In the genomic region with DNA sequence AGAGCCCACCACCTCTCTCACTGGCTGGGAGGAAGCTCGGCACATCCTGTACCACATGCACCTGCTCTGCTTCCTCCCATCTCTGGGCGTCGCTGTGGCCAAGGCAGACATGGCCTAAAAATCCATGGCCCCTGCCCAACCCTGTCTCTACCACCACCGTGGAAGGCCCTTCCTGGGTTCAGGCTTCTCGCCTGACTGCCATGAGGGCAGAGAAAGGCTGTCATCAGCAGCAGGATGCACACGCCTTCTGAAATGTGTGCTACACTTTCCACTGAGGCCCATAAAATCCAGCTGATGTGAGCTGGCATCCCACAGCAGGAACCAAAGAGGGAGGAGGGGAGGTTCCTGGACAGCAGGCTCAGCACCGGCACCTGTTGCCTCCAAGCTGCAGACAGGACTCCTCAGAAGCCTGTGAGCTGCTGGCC, we compare ENCODE assay signal across 12 cellular contexts.
A peak's percentile ranks its signal among the peaks of the same experiment; 100 is the strongest.
DNase-seq lines count a peak whose midpoint lies in the region; ATAC-seq, FAIRE-seq and TF ChIP-seq lines count a peak whose summit lies in the region.
"Had no signal": no experiment of that assay in that cellular context is flagged by ENCODE, and none has a peak within 500 bp of the region (broad histone marks: within the 10 kb centered on the region; RNA-seq: fewer than 3 reads in every experiment).

No MANE protein-coding gene starts in this region.

- no peaks in the 10 kb centered on the region for H4K20me1 ChIP-seq in Loucy (ENCODE audit: insufficient read depth, low read length, poor library complexity, severe bottlenecking)
- H4K20me1 ChIP-seq in K562 (replicated peaks; ENCODE audit: control insufficient read depth, insufficient read depth, low read length), result peaks cover 13% of the 10 kb centered on the region

- TF ChIP-seq RAD21 in K562 (CRISPR knock-in tag; conservative IDR thresholded peaks at IDR 0.05 in 1 of 2, IDR thresholded peaks at IDR 0.05 in 1 of 2), result peak; percentile 25 to 65; a peak in 3 of 4 replicates

- TF ChIP-seq POLR2A in K562 (conservative IDR thresholded peaks at IDR 0.05) (no peak), sigmoid colon (IDR thresholded peaks at IDR 0.05) (no peak), GM12892 (IDR thresholded peaks at IDR 0.05; ENCODE audit: low read depth, low read length) (no peak)

- no peaks in the 10 kb centered on the region for H3K9me1 ChIP-seq in K562 (ENCODE audit: control insufficient read depth, insufficient read depth, low read length)

- no peak overlapping the region for H3K4me3 ChIP-seq in Loucy (ENCODE audit: low read length, poor library complexity, severe bottlenecking)
- H3K4me3 ChIP-seq in K562, result no peak overlapping the region
- H3K4me3 ChIP-seq in sigmoid colon, result no peak overlapping the region
- H3K4me3 ChIP-seq: tibial artery had no signal

- H3K9ac ChIP-seq in Loucy (ENCODE audit: low read depth, low read length, poor library complexity, severe bottlenecking) (no peak overlapping the region), K562 (ENCODE audit: insufficient read depth in 1 of 2, low read depth in 2 of 2, low read length in 2 of 2) (no peak overlapping the region)

- TF ChIP-seq CTCF in GM10248 (IDR thresholded peaks at IDR 0.05; ENCODE audit: control extremely low read depth, extremely low read depth, low read depth, missing control alignments) (peak; percentile 36), Loucy (conservative IDR thresholded peaks at IDR 0.05; ENCODE audit: low read length) (peak; percentile 35; the same call in 1 of the 2 replicates), K562 (IDR thresholded peaks at IDR 0.05 in 2 of 3, conservative IDR thresholded peaks at IDR 0.05 in 1 of 3; ENCODE audit: insufficient read depth in 2 of 3, low read depth in 1 of 3, low read length in 3 of 3) (peak; percentile 62 to 74 (median 67)), sigmoid colon (IDR thresholded peaks at IDR 0.05) (no peak)

- H2AFZ ChIP-seq in Loucy (ENCODE audit: low read length), result peak overlapping the region; percentile 81
- no peak overlapping the region for H2AFZ ChIP-seq in K562 (ENCODE audit: low read depth, low read length)

- intact Hi-C loops in K562 (cut with micrococcal nuclease), result loop anchor here (10.0 kb wide), 1 partner anchor 151 kb away; no protein-coding TSS in a partner anchor
- intact Hi-C loops in sigmoid colon (cut with DNase I), result no loop called here

- H3K27ac ChIP-seq in K562 (ENCODE audit: extremely low read depth, low read depth, low read length), result no peak overlapping the region
- no peak overlapping the region for H3K27ac ChIP-seq in sigmoid colon
- H3K27ac ChIP-seq: tibial artery had no signal

- no peaks in the 10 kb centered on the region for H3F3A ChIP-seq in Loucy (ENCODE audit: low read depth)

- peak; percentile 88 for ATAC-seq in K562
- ATAC-seq in HG02870 (IDR thresholded peaks at IDR 0.05; ENCODE audit: unreplicated experiment), result no peak

- H3K9me3 ChIP-seq in Loucy (ENCODE audit: insufficient read depth, low read depth, low read length) (no peaks in the 10 kb centered on the region; the same call in 1 of the 2 replicates), K562 (replicated peaks; ENCODE audit: control insufficient read depth, insufficient read depth, low read depth, low read length) (no peaks in the 10 kb centered on the region), sigmoid colon (no peaks in the 10 kb centered on the region)

- DNase-seq in NCI-H2107 treated with DMSO at 0.1 percent for 48 hours (lab: John Stamatoyannopoulos, UW; ENCODE audit: unreplicated experiment) (peak; percentile 11), NCI-H2107 (lab: John Stamatoyannopoulos, UW) (no peak), GM10248 (ENCODE audit: extremely low spot score) (no peak), K562 (ENCODE audit: extremely low read depth in 1 of 4, low spot score in 3 of 4) (peak in 2 of 4 experiments; percentile 37 to 52), sigmoid colon (no peak), GM12892 (ENCODE audit: insufficient read length) (no peak)
- DNase-seq: activated naive CD4-positive, alpha-beta T cell treated with Interleukin-2 at 50 U/mL for 16 hours; NCI-H226; SIG-M5; tibial artery had no signal

- no peaks in the 10 kb centered on the region for H3K4me1 ChIP-seq in Loucy (ENCODE audit: insufficient read depth, low read length, poor library complexity, severe bottlenecking)
- peaks cover 0 to 12% of the 10 kb centered on the region in 2 experiments; a peak in 1 of 5 replicates for H3K4me1 ChIP-seq in K562 (replicated peaks in 1 of 2; ENCODE audit: control insufficient read depth in 2 of 2, insufficient read depth in 2 of 2, low read length in 2 of 2)
- H3K4me1 ChIP-seq in sigmoid colon, result peaks cover 0 to 6% (median 0%) of the 10 kb centered on the region in 4 donors
- H3K4me1 ChIP-seq: tibial artery had no signal

- in situ Hi-C loops in K562 (cut with MboI), result no loop called here

- no peak for TF ChIP-seq EP300 in K562 (IDR thresholded peaks at IDR 0.05; ENCODE audit: low read length)
- TF ChIP-seq EP300 in sigmoid colon (IDR thresholded peaks at IDR 0.05), result no peak

- H3K79me2 ChIP-seq in Loucy (ENCODE audit: insufficient read depth, low read length) (no peaks in the 10 kb centered on the region), K562 (ENCODE audit: control insufficient read depth, insufficient read depth, low read length) (no peaks in the 10 kb centered on the region)

- POLR2A ChIA-PET in GM10248 (lab: Yijun Ruan, JAX) (no interaction called here), K562 (lab: Yijun Ruan, JAX) (interaction anchor here (0.5 to 0.6 kb wide), 2 partner anchors 10 to 525 kb away, joined by 3 read pairs; no protein-coding TSS in a partner anchor)

- H3K36me3 ChIP-seq in Loucy (ENCODE audit: insufficient read depth, low read length), result no peaks in the 10 kb centered on the region
- no peaks in the 10 kb centered on the region for H3K36me3 ChIP-seq in K562 (ENCODE audit: control insufficient read depth, insufficient read depth, low read length)
- no peaks in the 10 kb centered on the region for H3K36me3 ChIP-seq in sigmoid colon
- H3K36me3 ChIP-seq: tibial artery had no signal

- 0% methylated on average over 7 of the region's 7 CpGs for WGBS in K562 (ENCODE audit: insufficient coverage, low coverage, missing lambda C conversion rate)
- 27 to 46% methylated on average over 7 of the region's 7 CpGs for WGBS in sigmoid colon, 2 donors

- no TSS peak for BruUV-seq in K562 (replicated peaks; lab: Mats Ljungman, UMichigan)

- FAIRE-seq in K562 (lab: Jason Lieb, UNC), result no peak
- FAIRE-seq in GM12892 (lab: Jason Lieb, UNC), result no peak

- H3K9me2 ChIP-seq in Loucy (replicated peaks; ENCODE audit: low read depth, low read length), result no peaks in the 10 kb centered on the region

- no peaks in the 10 kb centered on the region for H3K27me3 ChIP-seq in Loucy (ENCODE audit: insufficient read depth, low read length, poor library complexity, severe bottlenecking)
- peaks cover 31 to 44% of the 10 kb centered on the region in 2 experiments for H3K27me3 ChIP-seq in K562 (ENCODE audit: control insufficient read depth in 2 of 2, insufficient read depth in 2 of 2, low read length in 2 of 2)
- peaks cover 0 to 23% (median 9%) of the 10 kb centered on the region in 3 donors for H3K27me3 ChIP-seq in sigmoid colon

- CTCF ChIA-PET in GM10248 (lab: Yijun Ruan, JAX) (interaction anchor here (1.4 kb wide), 1 partner anchor 483 kb away, joined by 4 read pairs; no protein-coding TSS in a partner anchor), K562 (lab: Yijun Ruan, JAX; ENCODE audit: low intra/inter-chr PET ratio) (no interaction called here)

- H3K4me2 ChIP-seq in Loucy (ENCODE audit: low read depth, low read length, poor library complexity, severe bottlenecking) (peak overlapping the region; percentile 16), K562 (ENCODE audit: insufficient read depth, low read length) (no peak overlapping the region)

TF ChIP-seq in K562, 482 proteins besides CTCF, POLR2A, EP300 and RAD21:
- peak; percentile 21; the same call in 1 of the 2 replicates for TF ChIP-seq CTBP1 (IDR thresholded peaks at IDR 0.05; ENCODE audit: borderline replicate concordance)
- peak; percentile 49; the same call in 1 of the 2 replicates for TF ChIP-seq SMC3 (conservative IDR thresholded peaks at IDR 0.05; ENCODE audit: insufficient read depth, low read depth, low read length)
- TF ChIP-seq STAG1 (CRISPR knock-in tag; IDR thresholded peaks at IDR 0.05; ENCODE audit: borderline replicate concordance), result peak; percentile 54; the same call in 1 of the 2 replicates
- no peak for TF ChIP-seq ZNF695 (CRISPR knock-in tag; IDR thresholded peaks at IDR 0.05)
- TF ChIP-seq ETV1 (tag; conservative IDR thresholded peaks at IDR 0.05; ENCODE audit: low read depth), result 0 out of 2 replicates have a peak, but pooled peaks have one; percentile 24
- no peak for TF ChIP-seq NFATC3 (IDR thresholded peaks at IDR 0.05)
- no peak for TF ChIP-seq MTF1 (CRISPR knock-in tag; IDR thresholded peaks at IDR 0.05; ENCODE audit: borderline replicate concordance)
- peak in 1 of 3 experiments; percentile 9 for TF ChIP-seq YY1 (IDR thresholded peaks at IDR 0.05; ENCODE audit: borderline replicate concordance in 1 of 3, control insufficient read depth in 1 of 3, extremely low read depth in 1 of 3, insufficient read depth in 3 of 3, insufficient read length in 1 of 3, insufficient replicate concordance in 2 of 3, low read depth in 1 of 3, low read length in 2 of 3)
TF ChIP-seq in K562: peak in this region for 5.

Comparison
In these comparisons a context has a peak if more than half of its experiments do, and no peak if none do; other contexts are left out.
1. CTCF ChIP-seq: peak in GM10248 (single experiment), Loucy (single experiment) and K562 (3 of 3); none in sigmoid colon (0 of 4).